Comparison of ENCODE assay signal across 8 cellular contexts in the genomic region with DNA sequence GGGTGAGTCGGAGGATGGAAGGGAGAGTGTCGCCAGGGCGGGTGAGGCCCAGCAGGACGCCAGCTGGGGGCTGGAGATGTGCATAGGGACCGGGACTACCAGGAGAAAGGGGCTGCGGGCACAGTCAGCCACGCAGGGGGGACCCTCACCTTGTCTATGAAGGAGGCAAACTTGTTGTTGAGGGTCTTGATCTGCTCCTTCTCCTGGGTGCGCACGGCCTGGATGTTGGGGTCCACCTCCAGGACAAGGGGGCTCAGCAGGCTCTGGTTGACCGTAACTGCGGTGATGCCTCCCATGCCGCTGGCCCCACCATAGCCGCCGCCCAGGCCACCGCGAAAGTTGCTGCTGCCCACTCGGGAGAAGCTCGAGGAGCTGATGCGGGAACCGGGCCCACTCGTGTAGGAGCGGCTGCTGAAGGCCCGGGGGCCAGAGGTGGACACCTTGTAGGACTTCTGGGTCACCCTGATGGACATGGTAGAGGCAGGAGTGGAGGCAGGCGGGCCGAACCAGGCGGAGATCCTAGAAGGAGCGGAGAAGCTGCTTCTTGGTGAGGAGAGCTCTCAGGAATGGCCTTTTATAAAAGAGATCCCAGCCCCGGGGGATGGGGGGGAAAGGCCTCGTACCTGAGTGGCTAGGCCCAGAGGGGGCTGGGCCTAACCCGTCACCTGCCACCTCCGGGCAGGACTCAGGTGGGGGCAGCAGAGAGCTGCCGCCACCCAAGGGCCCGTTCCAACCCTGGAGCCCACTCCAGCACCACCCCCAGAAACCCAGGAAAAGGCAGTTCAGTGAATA. TPM values are rescaled to one million over a fixed set of nuclear protein-coding genes. Genes with fewer than 3 reads are reported as not detected.
A peak's percentile ranks its signal among the peaks of the same experiment; 100 is the strongest.
DNase-seq lines count a peak whose midpoint lies in the region; ATAC-seq, FAIRE-seq and TF ChIP-seq lines count a peak whose summit lies in the region.
"Not testable (repeated sequence)": the region's sequence is repeated elsewhere in the genome, so short reads cannot be mapped to it uniquely, and the experiment has no call there.

Gene KRT8 (minus strand): TSS at position 568 of the 792 bp plus-strand sequence. CDS start 95 bp downstream, at position 473.

- dilution Hi-C loops in keratinocyte (cut with MboI; ENCODE audit: extremely low pct_ligation_motif_present, low sequenced_read_pairs), result not testable (repeated sequence)

- H3K9me3 ChIP-seq in Panc1 (ENCODE audit: control insufficient read depth, insufficient read depth, low read depth, low read length); keratinocyte (ENCODE audit: control insufficient read depth, low read depth, low read length); osteoblast (ENCODE audit: low read depth, low read length); upper lobe of right lung: not testable (repeated sequence)

- not testable (repeated sequence) for H3K27me3 ChIP-seq in Panc1 (ENCODE audit: control insufficient read depth, insufficient read depth, low read length); keratinocyte (ENCODE audit: control insufficient read depth, extremely low read depth, insufficient read depth, low read length); osteoblast (ENCODE audit: insufficient read depth, low read length); upper lobe of right lung

- not testable (repeated sequence) for H4K20me1 ChIP-seq in keratinocyte (ENCODE audit: control insufficient read depth, extremely low read depth, insufficient read depth, low read length); osteoblast (ENCODE audit: insufficient read depth, low read length)

- intact Hi-C loops in Panc1 (cut with micrococcal nuclease; ENCODE audit: unreplicated experiment), result loop anchor here (2.0 kb wide), 1 partner anchor 46 kb away; no protein-coding TSS in a partner anchor
- intact Hi-C loops in upper lobe of right lung (cut with DNase I), result not testable (repeated sequence)

- not testable (repeated sequence) for H3K9me1 ChIP-seq in keratinocyte (ENCODE audit: control insufficient read depth, extremely low read depth, insufficient read depth, low read length)

- H3K9me3 Mint-ChIP-seq in activated naive CD8-positive, alpha-beta T cell (ENCODE audit: low read depth); endothelial cell (ENCODE audit: unreplicated experiment): not testable (repeated sequence)

- H3K27ac ChIP-seq in Panc1 (ENCODE audit: low read length), result peak within 1 kb of the TSS; percentile 98
- H3K27ac ChIP-seq in keratinocyte (ENCODE audit: control insufficient read depth, insufficient read depth, low read length), result peak within 1 kb of the TSS; percentile 24
- not testable (repeated sequence) for H3K27ac ChIP-seq in osteoblast (ENCODE audit: low read depth, low read length)
- peak within 1 kb of the TSS; percentile 67 for H3K27ac ChIP-seq in upper lobe of right lung

- not testable (repeated sequence) for BruUV-seq in Panc1 (replicated peaks; lab: Mats Ljungman, UMichigan)

- TF ChIP-seq CTCF in Panc1 (IDR thresholded peaks at IDR 0.05) (peak; percentile 94), endothelial cell (IDR thresholded peaks at IDR 0.05; ENCODE audit: unreplicated experiment) (peak; percentile 45), keratinocyte (optimal IDR thresholded peaks at IDR 0.05 in 1 of 3, IDR thresholded peaks at IDR 0.05 in 1 of 3, conservative IDR thresholded peaks at IDR 0.05 in 1 of 3; ENCODE audit: extremely low read depth in 1 of 3, insufficient read depth in 2 of 3, low read length in 3 of 3) (peak; percentile 54 to 73 (median 68)), upper lobe of right lung (IDR thresholded peaks at IDR 0.05) (peak; percentile 40)
- TF ChIP-seq CTCF in osteoblast (IDR thresholded peaks at IDR 0.05; ENCODE audit: extremely low read depth, low read depth, low read length), result not testable (repeated sequence)

- peak; percentile 85 for ATAC-seq in Panc1
- peak; percentile 88 for ATAC-seq in upper lobe of right lung

- not testable (repeated sequence) for H2AFZ ChIP-seq in keratinocyte (ENCODE audit: control insufficient read depth, low read length)
- H2AFZ ChIP-seq in osteoblast (ENCODE audit: low read length), result peak within 1 kb of the TSS; percentile 56

- H3K79me2 ChIP-seq in keratinocyte (ENCODE audit: control insufficient read depth, insufficient read depth, low read length); osteoblast (ENCODE audit: insufficient read depth, low read length): not testable (repeated sequence)

- H3K36me3 Mint-ChIP-seq in activated naive CD8-positive, alpha-beta T cell, result not testable (repeated sequence)
- peaks cover 11% of the 10 kb centered on the region for H3K36me3 Mint-ChIP-seq in endothelial cell (ENCODE audit: low read depth, unreplicated experiment)

- H3K9ac ChIP-seq in keratinocyte (ENCODE audit: control insufficient read depth, extremely low read depth, insufficient read depth, low read length), result peak within 1 kb of the TSS; percentile 66

- H3K4me1 ChIP-seq in Panc1 (ENCODE audit: control insufficient read depth, insufficient read depth, low read length) (peaks cover 59% of the 10 kb centered on the region), keratinocyte (ENCODE audit: control insufficient read depth, extremely low read depth, insufficient read depth, low read length) (peaks cover 42% of the 10 kb centered on the region), osteoblast (ENCODE audit: insufficient read depth, low read length) (peaks cover 14% of the 10 kb centered on the region)
- not testable (repeated sequence) for H3K4me1 ChIP-seq in upper lobe of right lung

- H3K36me3 ChIP-seq in Panc1 (ENCODE audit: control insufficient read depth, insufficient read depth, low read length) (peaks cover 11% of the 10 kb centered on the region), keratinocyte (ENCODE audit: control insufficient read depth in 2 of 2, extremely low read depth in 1 of 2, insufficient read depth in 2 of 2, low read length in 2 of 2) (peaks cover 9 to 19% of the 10 kb centered on the region in 2 experiments)
- not testable (repeated sequence) for H3K36me3 ChIP-seq in osteoblast (ENCODE audit: insufficient read depth, low read length); upper lobe of right lung

- H3K27ac Mint-ChIP-seq in activated naive CD8-positive, alpha-beta T cell, result peak within 1 kb of the TSS; percentile 31
- H3K27ac Mint-ChIP-seq in endothelial cell (ENCODE audit: unreplicated experiment), result peak within 1 kb of the TSS; percentile 96

- peak within 1 kb of the TSS; percentile 63 for H3K4me2 ChIP-seq in keratinocyte (ENCODE audit: control insufficient read depth, extremely low read depth, insufficient read depth, low read depth, low read length)
- peak within 1 kb of the TSS; percentile 39 for H3K4me2 ChIP-seq in osteoblast (ENCODE audit: insufficient read depth, low read length)

- peak within 1 kb of the TSS; percentile 64 for H3K4me3 Mint-ChIP-seq in activated naive CD8-positive, alpha-beta T cell
- H3K4me3 Mint-ChIP-seq in endothelial cell (ENCODE audit: unreplicated experiment), result peak within 1 kb of the TSS; percentile 97

- DNase-seq in ELF-1 (ENCODE audit: low read depth, low spot score), result peak; percentile 99
- peak; percentile 90 for DNase-seq in NCI-H128 (lab: John Stamatoyannopoulos, UW; ENCODE audit: unreplicated experiment)
- not testable (repeated sequence) for DNase-seq in Panc1 (ENCODE audit: low read depth, low spot score); keratinocyte (ENCODE audit: low read depth, low spot score); osteoblast (ENCODE audit: insufficient read length, low spot score, missing footprints)
- DNase-seq in endothelial cell (ENCODE audit: low spot score), result peak; percentile 54
- peak; percentile 92 for DNase-seq in upper lobe of right lung

- H3K27me3 Mint-ChIP-seq in activated naive CD8-positive, alpha-beta T cell; endothelial cell (ENCODE audit: unreplicated experiment): not testable (repeated sequence)

- POLR2A ChIA-PET in Panc1 (lab: Charles Lee), result interaction anchor here (0.5 to 2.3 kb wide), 18 partner anchors 9 to 895 kb away, joined by 3 to 16 read pairs (median 6); partner anchors contain the start of genes EIF4B and KRT18

- H3K4me3 ChIP-seq in Panc1 (ENCODE audit: low read depth in 2 of 2, low read length in 2 of 2), result peak within 1 kb of the TSS; percentile 70 to 87
- peak within 1 kb of the TSS; percentile 56 to 74 (median 64) for H3K4me3 ChIP-seq in keratinocyte (ENCODE audit: control insufficient read depth in 2 of 3, extremely low read depth in 1 of 3, insufficient read depth in 2 of 3, low read depth in 1 of 3, low read length in 3 of 3)
- H3K4me3 ChIP-seq in osteoblast (ENCODE audit: insufficient read depth, low read length), result peak within 1 kb of the TSS; percentile 50
- H3K4me3 ChIP-seq in upper lobe of right lung, result peak within 1 kb of the TSS; percentile 55

- in situ Hi-C loops in Panc1 (cut with HindIII; ENCODE audit: low pct_unique_long_range_greater_than_20kb, low sequenced_read_pairs), result not testable (repeated sequence)

- CTCF ChIA-PET in Panc1 (lab: Charles Lee), result interaction anchor here (0.5 to 2.7 kb wide), 12 partner anchors 11 to 498 kb away, joined by 3 to 22 read pairs (median 4); partner anchors contain the start of gene KRT18

- peaks cover 12% of the 10 kb centered on the region for H3K4me1 Mint-ChIP-seq in activated naive CD8-positive, alpha-beta T cell (ENCODE audit: low read depth)
- H3K4me1 Mint-ChIP-seq in endothelial cell (ENCODE audit: unreplicated experiment), result peaks cover 42% of the 10 kb centered on the region

- FAIRE-seq in keratinocyte (lab: Jason Lieb, UNC), result not testable (repeated sequence)

RNA-seq across cellular contexts. Expression of gene KRT8, which starts in this region (rescaled TPM):
- total RNA-seq in Panc1 (2021; ENCODE audit: unreplicated experiment) (6,125 TPM), endothelial cell (ENCODE audit: unreplicated experiment) (194 TPM), osteoblast (2.9 and 5.1 TPM in 2 replicates), upper lobe of right lung (223 TPM)
- 7,157 TPM for polyA plus RNA-seq in Panc1 (2012; ENCODE audit: insufficient read length)
- 151 to 286 TPM (median 160 TPM) in 3 replicates for polyA plus RNA-seq in keratinocyte
- polyA plus RNA-seq in keratinocyte (2011; ENCODE audit: low read depth), result 51.4 TPM
- polyA plus RNA-seq in keratinocyte (2011; cell fraction: cytosol; rRNA removed), result 114 and 155 TPM in 2 replicates
- 76.6 and 90.5 TPM in 2 replicates for polyA plus RNA-seq in keratinocyte (2011; cell fraction: nucleus; rRNA removed)
- polyA plus RNA-seq in keratinocyte (2012; ENCODE audit: low replicate concordance), result 22.4 and 298 TPM in 2 replicates
- polyA minus RNA-seq in keratinocyte, result 144 to 245 TPM (median 179 TPM) in 3 replicates
- 273 TPM for polyA minus RNA-seq in keratinocyte (2011; cell fraction: cytosol; rRNA and poly(A)+ RNA removed)
- 68.3 and 75.2 TPM in 2 replicates for polyA minus RNA-seq in keratinocyte (2011; cell fraction: nucleus; rRNA and poly(A)+ RNA removed)

Comparison
In these comparisons a context has a peak if more than half of its experiments do, and no peak if none do; other contexts are left out.
1. RNA of gene KRT8 (total RNA-seq): 6,125 TPM in Panc1 (single experiment), 223 TPM in upper lobe of right lung (single experiment) and 194 TPM in endothelial cell (single experiment); 2.9 to 5.1 TPM in osteoblast; every median in the first group is over 10 times any median in the second.
2. RNA of gene KRT8 (total RNA-seq): 6,125 TPM in Panc1 (single experiment); 223 TPM in upper lobe of right lung (single experiment) and 194 TPM in endothelial cell (single experiment); every median in the first group is over 10 times any median in the second.
3. Peak in every context shown above with its lines, with median percentiles within 50 percentile points of each other: H3K4me3 ChIP-seq.